22 cellular contexts compared by ENCODE assay signal in the genomic region with DNA sequence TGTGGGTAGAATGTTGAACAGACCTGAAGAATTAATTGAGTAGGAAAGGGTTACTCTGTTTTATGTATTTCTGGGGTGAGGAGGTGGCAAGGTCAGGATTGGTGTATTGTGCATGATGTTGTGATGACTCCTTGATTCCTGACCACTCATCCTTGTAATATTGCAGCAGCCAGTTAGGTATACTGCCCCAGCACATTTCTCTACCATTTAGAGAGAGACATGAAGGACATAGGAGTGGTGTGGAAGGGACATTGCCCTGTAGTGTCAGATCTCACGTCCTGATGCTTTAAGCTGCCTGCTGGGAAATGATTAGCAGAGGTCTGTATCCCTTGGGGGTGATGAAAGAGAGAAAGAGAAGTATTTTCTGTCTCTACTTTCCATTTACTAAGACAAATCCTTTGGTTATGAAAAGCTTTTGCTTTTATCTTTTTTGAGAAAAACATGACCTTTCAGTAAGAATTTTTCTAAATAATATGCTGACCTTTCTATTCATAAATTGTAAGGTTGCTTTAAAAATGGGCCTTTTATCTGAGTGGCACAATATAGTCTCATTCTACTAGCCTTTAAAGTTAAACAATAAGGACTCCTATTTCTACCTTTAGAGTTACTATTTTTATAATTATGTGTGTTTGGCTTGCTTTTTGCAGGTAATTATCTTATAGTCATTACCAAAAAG. TPM values are rescaled to one million over a fixed set of nuclear protein-coding genes. Genes with fewer than 3 reads are reported as not detected.
A peak's percentile ranks its signal among the peaks of the same experiment; 100 is the strongest.
DNase-seq lines count a peak whose midpoint lies in the region; ATAC-seq and TF ChIP-seq lines count a peak whose summit lies in the region.
"Had no signal": no experiment of that assay in that cellular context is flagged by ENCODE, and none has a peak within 500 bp of the region (broad histone marks: within the 10 kb centered on the region; RNA-seq: fewer than 3 reads in every experiment).

No MANE protein-coding gene starts in this region.

- CTCF ChIA-PET in activated CD4-positive, alpha-beta T cell treated with anti-CD3 and anti-CD28 coated beads for 36 hours (lab: Charles Lee) = interaction anchor here (0.7 kb wide), 1 partner anchor 16 kb away, joined by 3 read pairs; no protein-coding TSS in a partner anchor

- H3K9me3 ChIP-seq in mesenchymal stem cell (ENCODE audit: control insufficient read depth, low read length) (no peaks in the 10 kb centered on the region), neural progenitor cell (ENCODE audit: low read depth) (no peaks in the 10 kb centered on the region)
- H3K9me3 ChIP-seq: lower lobe of right lung, upper lobe of right lung had no signal

- peaks cover 46% of the 10 kb centered on the region for H4K20me1 ChIP-seq in neural progenitor cell (ENCODE audit: low read depth)

- no CpG with 5 or more reads among the region's 1 CpG for WGBS in mesenchymal stem cell

- H3K27ac ChIP-seq in mesenchymal stem cell (ENCODE audit: low read length, poor library complexity, severe bottlenecking) (no peak overlapping the region), neural progenitor cell (no peak overlapping the region)
- H3K27ac ChIP-seq: 22Rv1, brain microvascular endothelial cell, C4-2B, lower lobe of right lung, upper lobe of right lung had no signal

- H3K27me3 ChIP-seq in mesenchymal stem cell (ENCODE audit: control insufficient read depth in 1 of 2, insufficient read depth in 1 of 2, low read length in 2 of 2) (no peaks in the 10 kb centered on the region), neural progenitor cell (no peaks in the 10 kb centered on the region)
- H3K27me3 ChIP-seq: brain microvascular endothelial cell, upper lobe of right lung had no signal

- H2BK5ac ChIP-seq in mesenchymal stem cell (ENCODE audit: low read depth, low read length, poor library complexity, severe bottlenecking) = no peak overlapping the region

- H3K79me2 ChIP-seq in neural progenitor cell (ENCODE audit: low read depth) = peaks cover 28% of the 10 kb centered on the region

- POLR2A ChIA-PET in activated CD4-positive, alpha-beta T cell treated with anti-CD3 and anti-CD28 coated beads for 36 hours (lab: Charles Lee) = no interaction called here

- no peak for TF ChIP-seq CTCF in neural progenitor cell (IDR thresholded peaks at IDR 0.05)

- H3F3A ChIP-seq in neural progenitor cell (ENCODE audit: low read depth) = peaks cover 4% of the 10 kb centered on the region

- H3K4me3 ChIP-seq in mesenchymal stem cell (ENCODE audit: insufficient read depth in 1 of 2, low read depth in 1 of 2, low read length in 2 of 2) = no peak overlapping the region
- no peak overlapping the region for H3K4me3 ChIP-seq in neural progenitor cell
- H3K4me3 ChIP-seq: lower lobe of right lung, upper lobe of right lung had no signal

- H2AFZ ChIP-seq in mesenchymal stem cell (ENCODE audit: low read depth, low read length) (no peak overlapping the region), neural progenitor cell (replicated peaks) (no peak overlapping the region)

- no peak overlapping the region for H3K18ac ChIP-seq in mesenchymal stem cell (ENCODE audit: low read depth in 1 of 2, low read length in 2 of 2)

- H3K36me3 Mint-ChIP-seq in activated CD4-positive, alpha-beta T cell treated with anti-CD3 and anti-CD28 coated beads for 36 hours (ENCODE audit: low read depth) = peaks cover 33% of the 10 kb centered on the region
- peaks cover 40% of the 10 kb centered on the region for H3K36me3 Mint-ChIP-seq in activated T-helper 1 cell treated with anti-CD3 and anti-CD28 coated beads, Interleukin-12 subunit alpha, Interleukin-12 subunit beta, Interleukin-2, Interleukin-4 antibody, amounts not matched to agents 30 ng/mL and 10 ng/mL and 1 ng/mL, durations not matched to agents 14 hours and 24 hours and 36 hours (ENCODE audit: low read depth)
- peaks cover 19% of the 10 kb centered on the region for H3K36me3 Mint-ChIP-seq in neural progenitor cell

- H3K79me1 ChIP-seq in mesenchymal stem cell (replicated peaks; ENCODE audit: low read length, poor library complexity, severe bottlenecking) = peaks cover 8% of the 10 kb centered on the region

- no peak overlapping the region for H2BK12ac ChIP-seq in mesenchymal stem cell (ENCODE audit: low read length in 2 of 2)

- H3K4me2 ChIP-seq in mesenchymal stem cell (ENCODE audit: low read length, poor library complexity, severe bottlenecking) (no peak overlapping the region), neural progenitor cell (no peak overlapping the region)

- no peak overlapping the region for H3K4ac ChIP-seq in mesenchymal stem cell (ENCODE audit: low read depth in 1 of 2, low read length in 2 of 2)

- intact Hi-C loops in activated CD4-positive, alpha-beta T cell treated with anti-CD3 and anti-CD28 coated beads for 36 hours (cut with DNase I, micrococcal nuclease) = no loop called here
- intact Hi-C loops in activated T-helper 1 cell treated with anti-CD3 and anti-CD28 coated beads, Interleukin-12 subunit alpha, Interleukin-12 subunit beta, Interleukin-2, Interleukin-4 antibody, amounts not matched to agents 30 ng/mL and 10 ng/mL and 1 ng/mL, durations not matched to agents 14 hours and 24 hours and 36 hours (cut with micrococcal nuclease) = no loop called here

- H3K27me3 Mint-ChIP-seq in activated CD4-positive, alpha-beta T cell treated with anti-CD3 and anti-CD28 coated beads for 36 hours = no peaks in the 10 kb centered on the region
- no peaks in the 10 kb centered on the region for H3K27me3 Mint-ChIP-seq in activated T-helper 1 cell treated with anti-CD3 and anti-CD28 coated beads, Interleukin-12 subunit alpha, Interleukin-12 subunit beta, Interleukin-2, Interleukin-4 antibody, amounts not matched to agents 30 ng/mL and 10 ng/mL and 1 ng/mL, durations not matched to agents 14 hours and 24 hours and 36 hours (ENCODE audit: insufficient read depth)
- H3K27me3 Mint-ChIP-seq in neural progenitor cell (ENCODE audit: insufficient read depth, low read depth) = no peaks in the 10 kb centered on the region
- H3K27me3 Mint-ChIP-seq: dendritic cell treated with granulocyte-macrophage colony-stimulating factor and Interleukin-4, amounts not matched to agents 40 ng/mL and 50 ng/mL, for 4 days had no signal

- in situ Hi-C loops in Caki2 (cut with HindIII; ENCODE audit: low pct_unique_long_range_greater_than_20kb, low sequenced_read_pairs) = no loop called here

- H3K4me1 ChIP-seq in mesenchymal stem cell (ENCODE audit: control insufficient read depth, insufficient read depth, low read depth, low read length) (no peaks in the 10 kb centered on the region), neural progenitor cell (peaks cover 10% of the 10 kb centered on the region)
- H3K4me1 ChIP-seq: upper lobe of right lung had no signal

- H3K4me3 Mint-ChIP-seq in activated CD4-positive, alpha-beta T cell treated with anti-CD3 and anti-CD28 coated beads for 36 hours = no peak overlapping the region
- no peak overlapping the region for H3K4me3 Mint-ChIP-seq in activated T-helper 1 cell treated with anti-CD3 and anti-CD28 coated beads, Interleukin-12 subunit alpha, Interleukin-12 subunit beta, Interleukin-2, Interleukin-4 antibody, amounts not matched to agents 30 ng/mL and 10 ng/mL and 1 ng/mL, durations not matched to agents 14 hours and 24 hours and 36 hours
- no peak overlapping the region for H3K4me3 Mint-ChIP-seq in neural progenitor cell
- H3K4me3 Mint-ChIP-seq: dendritic cell treated with granulocyte-macrophage colony-stimulating factor and Interleukin-4, amounts not matched to agents 40 ng/mL and 50 ng/mL, for 4 days; nephron had no signal

- no peak overlapping the region for H2AK5ac ChIP-seq in mesenchymal stem cell (ENCODE audit: low read length, severe bottlenecking)

- peak; percentile 82 for ATAC-seq in activated CD4-positive, alpha-beta T cell treated with anti-CD3 and anti-CD28 coated beads for 36 hours
- no peak for ATAC-seq in HG02763 (IDR thresholded peaks at IDR 0.05; ENCODE audit: unreplicated experiment)
- ATAC-seq: HCT116, lower lobe of right lung, upper lobe of right lung had no signal

- H3K14ac ChIP-seq in mesenchymal stem cell (ENCODE audit: low read length in 2 of 2) = no peak overlapping the region

- no peak overlapping the region for H4K8ac ChIP-seq in mesenchymal stem cell (ENCODE audit: low read length)

- no peak overlapping the region for H3K23ac ChIP-seq in mesenchymal stem cell (ENCODE audit: low read length in 2 of 2)

- H3K9me3 Mint-ChIP-seq in activated CD4-positive, alpha-beta T cell treated with anti-CD3 and anti-CD28 coated beads for 36 hours (ENCODE audit: low read depth) = no peaks in the 10 kb centered on the region
- H3K9me3 Mint-ChIP-seq in activated T-helper 1 cell treated with anti-CD3 and anti-CD28 coated beads, Interleukin-12 subunit alpha, Interleukin-12 subunit beta, Interleukin-2, Interleukin-4 antibody, amounts not matched to agents 30 ng/mL and 10 ng/mL and 1 ng/mL, durations not matched to agents 14 hours and 24 hours and 36 hours = no peaks in the 10 kb centered on the region
- no peaks in the 10 kb centered on the region for H3K9me3 Mint-ChIP-seq in neural progenitor cell
- H3K9me3 Mint-ChIP-seq: dendritic cell treated with granulocyte-macrophage colony-stimulating factor and Interleukin-4, amounts not matched to agents 40 ng/mL and 50 ng/mL, for 4 days; nephron had no signal

- H4K91ac ChIP-seq in mesenchymal stem cell (ENCODE audit: low read length) = no peak overlapping the region

- no peak overlapping the region for H2BK120ac ChIP-seq in mesenchymal stem cell (ENCODE audit: low read depth, low read length)

- H3K4me1 Mint-ChIP-seq in activated CD4-positive, alpha-beta T cell treated with anti-CD3 and anti-CD28 coated beads for 36 hours = peaks cover 30% of the 10 kb centered on the region
- H3K4me1 Mint-ChIP-seq in activated T-helper 1 cell treated with anti-CD3 and anti-CD28 coated beads, Interleukin-12 subunit alpha, Interleukin-12 subunit beta, Interleukin-2, Interleukin-4 antibody, amounts not matched to agents 30 ng/mL and 10 ng/mL and 1 ng/mL, durations not matched to agents 14 hours and 24 hours and 36 hours (ENCODE audit: low read depth) = peaks cover 47% of the 10 kb centered on the region
- H3K4me1 Mint-ChIP-seq in neural progenitor cell = peaks cover 2% of the 10 kb centered on the region

- H3K27ac Mint-ChIP-seq in activated CD4-positive, alpha-beta T cell treated with anti-CD3 and anti-CD28 coated beads for 36 hours = peak overlapping the region; percentile 13
- peak overlapping the region; percentile 6 for H3K27ac Mint-ChIP-seq in activated T-helper 1 cell treated with anti-CD3 and anti-CD28 coated beads, Interleukin-12 subunit alpha, Interleukin-12 subunit beta, Interleukin-2, Interleukin-4 antibody, amounts not matched to agents 30 ng/mL and 10 ng/mL and 1 ng/mL, durations not matched to agents 14 hours and 24 hours and 36 hours
- no peak overlapping the region for H3K27ac Mint-ChIP-seq in neural progenitor cell
- H3K27ac Mint-ChIP-seq: dendritic cell treated with granulocyte-macrophage colony-stimulating factor and Interleukin-4, amounts not matched to agents 40 ng/mL and 50 ng/mL, for 4 days had no signal

- H2BK15ac ChIP-seq in mesenchymal stem cell (ENCODE audit: low read depth, poor library complexity, severe bottlenecking) = no peak overlapping the region

- no peak for DNase-seq in activated CD4-positive, alpha-beta T cell treated with anti-CD3 and anti-CD28 coated beads for 36 hours
- DNase-seq in activated CD4-positive, alpha-beta T cell treated with anti-CD3 and anti-CD28 coated beads for 4 hours = no peak
- DNase-seq in Caki2 (ENCODE audit: low read depth) (peak; percentile 56), mesenchymal stem cell (no peak), neural progenitor cell (ENCODE audit: low spot score) (no peak), SKM-1 treated with dmso at 0.1 percent for 144 hours (lab: John Stamatoyannopoulos, UW; ENCODE audit: unreplicated experiment) (no peak)
- no peak for DNase-seq in activated T-helper 1 cell treated with anti-CD3 and anti-CD28 coated beads, Interleukin-12 subunit alpha, Interleukin-12 subunit beta, Interleukin-2, Interleukin-4 antibody, amounts not matched to agents 30 ng/mL and 10 ng/mL and 1 ng/mL, durations not matched to agents 14 hours and 24 hours and 36 hours (ENCODE audit: low spot score)
- DNase-seq: brain microvascular endothelial cell; DND-41; erythroblast; lower lobe of right lung; NCI-H446; NK-92 treated with Interleukin-12 subunit alpha and Interleukin-12 subunit beta, amount 100 ng/mL, for 24 hours; stimulated activated naive CD4-positive, alpha-beta T cell treated with Interleukin-2 at 50 U/mL for 16 hours; SW 1271; upper lobe of right lung had no signal

- H3K36me3 ChIP-seq in mesenchymal stem cell (ENCODE audit: control insufficient read depth in 1 of 2, insufficient read depth in 2 of 2, low read depth in 1 of 2, low read length in 2 of 2) = peaks cover 5 to 69% of the 10 kb centered on the region in 2 experiments
- peaks cover 12% of the 10 kb centered on the region for H3K36me3 ChIP-seq in neural progenitor cell

- H3K9ac ChIP-seq in mesenchymal stem cell (ENCODE audit: low read length) = peak overlapping the region; percentile 32
- no peak overlapping the region for H3K9ac ChIP-seq in neural progenitor cell

RNA-seq across cellular contexts. Expression of a gene that starts 17.1 kb away (rescaled TPM):
- total RNA-seq in activated CD4-positive, alpha-beta T cell treated with anti-CD3 and anti-CD28 coated beads for 36 hours = 10 to 100 TPM; 34.2 to 51.8 TPM
- total RNA-seq in Caki2 (2014; rRNA removed; shearing (Covaris generic); ENCODE audit: low replicate concordance) = 9.9 and 26.2 TPM in 2 replicates
- 112 and 114 TPM in 2 replicates for total RNA-seq in activated T-helper 1 cell treated with anti-CD3 and anti-CD28 coated beads, Interleukin-12 subunit alpha, Interleukin-12 subunit beta, Interleukin-2, Interleukin-4 antibody, amounts not matched to agents 30 ng/mL and 10 ng/mL and 1 ng/mL, durations not matched to agents 14 hours and 24 hours and 36 hours
- polyA plus RNA-seq in mesenchymal stem cell (2013, experiment 1 of 2) = 20.4 TPM
- 22.4 TPM for polyA plus RNA-seq in mesenchymal stem cell (2013, experiment 2 of 2)
- 46.7 and 61.8 TPM in 2 replicates for total RNA-seq in neural progenitor cell (ENCODE audit: low replicate concordance)
